In the genomic region with DNA sequence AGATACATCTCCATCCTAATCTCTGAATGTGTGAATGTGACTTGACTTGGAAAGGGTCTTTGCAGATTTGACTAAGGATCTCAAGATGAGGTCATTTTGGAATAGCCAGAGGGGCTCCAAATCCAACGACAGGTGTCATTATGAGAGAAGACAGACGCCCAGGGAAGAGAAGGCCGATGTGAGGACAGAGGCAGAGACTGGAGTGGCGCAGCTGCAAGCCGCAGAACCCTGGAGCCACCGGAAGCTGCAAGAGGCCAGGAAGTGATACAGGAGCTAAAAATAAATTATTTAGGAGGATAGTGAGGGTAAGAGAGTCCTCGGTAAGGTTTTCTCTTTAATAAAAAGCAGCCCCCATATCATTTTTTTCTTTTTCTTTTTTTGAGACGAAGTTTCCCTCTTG, we compare ENCODE assay signal across 17 cellular contexts. TPM values are rescaled to one million over a fixed set of nuclear protein-coding genes. Genes with fewer than 3 reads are reported as not detected.
A peak's percentile ranks its signal among the peaks of the same experiment; 100 is the strongest.
DNase-seq lines count a peak whose midpoint lies in the region; ATAC-seq and TF ChIP-seq lines count a peak whose summit lies in the region.
"Had no signal": no experiment of that assay in that cellular context is flagged by ENCODE, and none has a peak within 500 bp of the region (broad histone marks: within the 10 kb centered on the region; RNA-seq: fewer than 3 reads in every experiment).

No MANE protein-coding gene starts in this region.

- H3K36me3 ChIP-seq in heart left ventricle (no peaks in the 10 kb centered on the region), SJCRH30 (no peaks in the 10 kb centered on the region), skeletal muscle tissue (ENCODE audit: control insufficient read depth in 3 of 3, insufficient read depth in 3 of 3, low read length in 3 of 3) (no peaks in the 10 kb centered on the region), left lung (no peaks in the 10 kb centered on the region), thyroid gland (no peaks in the 10 kb centered on the region)

- H3K27me3 ChIP-seq in heart left ventricle (no peaks in the 10 kb centered on the region), SJCRH30 (no peaks in the 10 kb centered on the region), skeletal muscle tissue (ENCODE audit: control insufficient read depth in 3 of 3, insufficient read depth in 3 of 3, low read length in 3 of 3) (peaks cover 3 to 19% (median 4%) of the 10 kb centered on the region in 3 donors), left lung (no peaks in the 10 kb centered on the region), thyroid gland (no peaks in the 10 kb centered on the region)

- TF ChIP-seq CTCF in heart left ventricle (IDR thresholded peaks at IDR 0.05) = no peak
- TF ChIP-seq CTCF in left lung (IDR thresholded peaks at IDR 0.05) = no peak
- no peak for TF ChIP-seq CTCF in thyroid gland (IDR thresholded peaks at IDR 0.05)
- TF ChIP-seq CTCF in CD14-positive monocyte (IDR thresholded peaks at IDR 0.05) = no peak

- DNase-seq in heart left ventricle = no peak
- DNase-seq in cardiac septum (ENCODE audit: low spot score) = no peak
- DNase-seq in Kasumi-1 (lab: John Stamatoyannopoulos, UW) = peak; percentile 62 to 77
- DNase-seq in SJCRH30 = peak; percentile 75 to 81
- no peak for DNase-seq in left lung
- DNase-seq in thyroid gland = no peak
- DNase-seq in CD14-positive monocyte (ENCODE audit: low spot score) = no peak
- DNase-seq: EL; H7; Karpas-422; NCI-H1436; NCI-H2029 treated with DMSO at 0.1 percent for 48 hours; NCI-H2171 treated with DMSO at 0.1 percent for 48 hours; NCI-H446 treated with DMSO at 0.1 percent for 48 hours; NK-92 treated with Interleukin-12 subunit alpha and Interleukin-12 subunit beta, amount 100 ng/mL, for 24 hours had no signal

- WGBS in heart left ventricle, 4 donors = 20 to 32% (median 28%) methylated on average over 8 of the region's 8 CpGs
- WGBS in thyroid gland, 2 donors = 78 to 79% methylated on average over 8 of the region's 8 CpGs

- intact Hi-C loops in heart left ventricle (cut with DNase I) = no loop called here
- intact Hi-C loops in cardiac septum (cut with DNase I) = no loop called here
- intact Hi-C loops in left lung (cut with DNase I) = no loop called here
- intact Hi-C loops in thyroid gland (cut with DNase I) = no loop called here
- intact Hi-C loops in CD14-positive monocyte (cut with micrococcal nuclease) = no loop called here

- peak overlapping the region in 1 of 2 donors; percentile 67 for H3K4me3 Mint-ChIP-seq in CD14-positive monocyte

- H3K4me3 ChIP-seq in heart left ventricle = peak overlapping the region in 3 of 12 donors; percentile 3 to 11 (median 5)
- no peak overlapping the region; the same call in 1 of the 2 replicates for H3K4me3 ChIP-seq in SJCRH30
- no peak overlapping the region for H3K4me3 ChIP-seq in skeletal muscle tissue (ENCODE audit: low read length in 3 of 3)
- no peak overlapping the region for H3K4me3 ChIP-seq in left lung
- no peak overlapping the region for H3K4me3 ChIP-seq in thyroid gland (replicated peaks in 1 of 3)

- TF ChIP-seq POLR2A in heart left ventricle (IDR thresholded peaks at IDR 0.05) (no peak), thyroid gland (IDR thresholded peaks at IDR 0.05) (no peak)

- H3K9ac ChIP-seq in skeletal muscle tissue (ENCODE audit: low read depth in 1 of 3, low read length in 3 of 3) = no peak overlapping the region

- peaks cover 0 to 3% (median 2%) of the 10 kb centered on the region in 3 donors for H3K27me3 Mint-ChIP-seq in CD14-positive monocyte (ENCODE audit: low read depth in 3 of 3)

- peaks cover 0 to 3% (median 0%) of the 10 kb centered on the region in 12 donors for H3K9me3 ChIP-seq in heart left ventricle
- H3K9me3 ChIP-seq in SJCRH30 (replicated peaks) = no peaks in the 10 kb centered on the region; the same call in 1 of the 2 replicates
- H3K9me3 ChIP-seq in skeletal muscle tissue (ENCODE audit: control insufficient read depth in 3 of 3, low read length in 3 of 3) = no peaks in the 10 kb centered on the region
- H3K9me3 ChIP-seq in left lung = peaks cover 0 to 12% of the 10 kb centered on the region in 2 donors
- no peaks in the 10 kb centered on the region for H3K9me3 ChIP-seq in thyroid gland

- H3K36me3 Mint-ChIP-seq in CD14-positive monocyte = no peaks in the 10 kb centered on the region

- H3K27ac Mint-ChIP-seq in CD14-positive monocyte = peak overlapping the region in 3 of 7 donors; percentile 4 to 64 (median 10)

- peak overlapping the region in 10 of 12 donors; percentile 50 to 86 (median 73) for H3K27ac ChIP-seq in heart left ventricle
- peak overlapping the region; percentile 13; the same call in 1 of the 2 replicates for H3K27ac ChIP-seq in SJCRH30
- peak overlapping the region; percentile 30 for H3K27ac ChIP-seq in skeletal muscle tissue (ENCODE audit: low read depth, low read length)
- H3K27ac ChIP-seq in left lung = no peak overlapping the region
- H3K27ac ChIP-seq in thyroid gland = no peak overlapping the region

- ATAC-seq in heart left ventricle (no peak), left lung (no peak)
- ATAC-seq: SK-N-SH treated with all-trans-retinoic acid at 6 μM for 48 hours had no signal

- peaks cover 5 to 36% (median 16%) of the 10 kb centered on the region in 7 donors for H3K9me3 Mint-ChIP-seq in CD14-positive monocyte

- H3K4me1 ChIP-seq in heart left ventricle = peaks cover 0 to 30% (median 16%) of the 10 kb centered on the region in 12 donors
- peaks cover 18% of the 10 kb centered on the region for H3K4me1 ChIP-seq in SJCRH30
- H3K4me1 ChIP-seq in skeletal muscle tissue (ENCODE audit: control insufficient read depth in 3 of 3, insufficient read depth in 3 of 3, low read length in 3 of 3) = peaks cover 3 to 19% (median 3%) of the 10 kb centered on the region in 3 donors
- H3K4me1 ChIP-seq in left lung = peaks cover 0 to 22% of the 10 kb centered on the region in 2 donors
- peaks cover 10 to 11% of the 10 kb centered on the region in 2 donors for H3K4me1 ChIP-seq in thyroid gland

- peaks cover 50% of the 10 kb centered on the region for H3K4me1 Mint-ChIP-seq in CD14-positive monocyte

RNA-seq across cellular contexts. Expression of a gene that starts 9.7 kb away (rescaled TPM):
- total RNA-seq in heart left ventricle (not detected), cardiac septum (not detected), skeletal muscle tissue (not detected), left lung (not detected), thyroid gland (not detected)
- polyA plus RNA-seq in heart left ventricle (not detected), CD14-positive monocyte (not detected)
- not detected in 2 replicates for total RNA-seq in SJCRH30 (2014; rRNA removed; shearing (Covaris generic))
- total RNA-seq: H7 had no signal

RNA-seq across cellular contexts. Expression of a gene that starts 16.1 kb away (rescaled TPM):
- total RNA-seq in heart left ventricle (10 to 100 TPM; 28.6 to 84.0 (median 59.9) TPM), cardiac septum (41.8 TPM), skeletal muscle tissue (37.6 TPM), left lung (100 to 1,000 TPM in 1 of 2 donors, 10 to 100 TPM in 1; 53.6 to 120 TPM), thyroid gland (100 to 1,000 TPM; 181 to 304 (median 268) TPM)
- polyA plus RNA-seq in heart left ventricle (100 to 1,000 TPM in 1 of 2 donors, 10 to 100 TPM in 1; 39.7 to 102 TPM), CD14-positive monocyte (under 1 TPM; 0.29 to 0.59 TPM)
- total RNA-seq in SJCRH30 (2014; rRNA removed; shearing (Covaris generic)) = 2.6 and 3.5 TPM in 2 replicates

Comparison
In these comparisons a context has a peak if more than half of its experiments do, and no peak if none do; other contexts are left out.
1. DNase-seq: peak in Kasumi-1 (2 of 2) and SJCRH30 (2 of 2); none in heart left ventricle (0 of 5), cardiac septum (single experiment), left lung (0 of 2), thyroid gland (0 of 2) and CD14-positive monocyte (single experiment).
2. H3K27ac ChIP-seq: peak in heart left ventricle (10 of 12), SJCRH30 (single experiment) and skeletal muscle tissue (single experiment); none in left lung (0 of 2) and thyroid gland (0 of 3).